ENCODE assay signal across 34 cellular contexts in genomic region chr19:6097911-6098310, GRCh38. TPM values are rescaled to one million over a fixed set of nuclear protein-coding genes. Genes with fewer than 3 reads are reported as not detected.
DNase-seq lines count a peak whose midpoint lies in the region; ATAC-seq and TF ChIP-seq lines count a peak whose summit lies in the region.
"Had no signal": no experiment of that assay in that cellular context is flagged by ENCODE, and none has a peak within 500 bp of the region (broad histone marks: within the 10 kb centered on the region; RNA-seq: fewer than 3 reads in every experiment).

No MANE protein-coding gene starts in this region.

- in situ Hi-C loops in ACHN (cut with HindIII; ENCODE audit: low pct_ligation_motif_present, low pct_unique_long_range_greater_than_20kb, low sequenced_read_pairs), result no loop called here

- H3K27ac ChIP-seq in SK-N-SH (ENCODE audit: low read depth in 2 of 2, low read length in 1 of 2), result peak overlapping the region in 1 of 2 experiments; percentile 15; a peak in 1 of 4 replicates
- H3K27ac ChIP-seq in dorsolateral prefrontal cortex, result peak overlapping the region in 36 of 59 donors; percentile 6 to 79 (median 42)
- H3K27ac ChIP-seq in muscle layer of colon (ENCODE audit: low read depth, low read length), result peak overlapping the region; percentile 69
- peak overlapping the region; percentile 37 to 84 for H3K27ac ChIP-seq in thoracic aorta
- H3K27ac ChIP-seq in effector memory CD4-positive, alpha-beta T cell (ENCODE audit: insufficient read depth, low read length, poor library complexity, severe bottlenecking), result no peak overlapping the region
- H3K27ac ChIP-seq: 22Rv1, brain microvascular endothelial cell had no signal

- no peak overlapping the region for H3K9ac ChIP-seq in SK-N-SH
- peak overlapping the region; percentile 29 for H3K9ac ChIP-seq in muscle layer of colon (ENCODE audit: low read length)

- H3F3A ChIP-seq in SK-N-SH (replicated peaks; ENCODE audit: insufficient read depth), result peaks cover 8% of the 10 kb centered on the region

- H3K79me2 ChIP-seq in SK-N-SH (ENCODE audit: insufficient read depth), result peaks cover 99% of the 10 kb centered on the region

- H3K4me3 ChIP-seq in SK-N-SH (ENCODE audit: low read depth in 2 of 2, low read length in 1 of 2) (no peak overlapping the region), dorsolateral prefrontal cortex (no peak overlapping the region), muscle layer of colon (ENCODE audit: low read depth in 1 of 2, low read length in 2 of 2) (no peak overlapping the region), thoracic aorta (no peak overlapping the region)
- no peak overlapping the region for H3K4me3 ChIP-seq in effector memory CD4-positive, alpha-beta T cell (ENCODE audit: insufficient read depth, low read depth, low read length, poor library complexity, severe bottlenecking)
- H3K4me3 ChIP-seq: adrenal gland had no signal

- H2AFZ ChIP-seq in SK-N-SH (ENCODE audit: low read depth), result no peak overlapping the region

- H3K9me2 ChIP-seq in SK-N-SH, result no peaks in the 10 kb centered on the region

- CTCF ChIA-PET in SK-N-SH (lab: Yijun Ruan, JAX), result interaction anchor here (1.0 to 1.3 kb wide), 4 partner anchors 27 to 111 kb away, joined by 3 to 4 read pairs (median 3); no protein-coding TSS in a partner anchor

- intact Hi-C loops in dorsolateral prefrontal cortex (cut with DNase I), result loop anchor here in 1 of 2 donors (5.0 kb wide), 1 partner anchor 36 kb away; no protein-coding TSS in a partner anchor

- peaks cover 9 to 18% of the 10 kb centered on the region in 2 experiments for H3K4me1 ChIP-seq in SK-N-SH (ENCODE audit: control insufficient read depth in 1 of 2, insufficient read depth in 2 of 2, low read depth in 1 of 2, low read length in 1 of 2)
- H3K4me1 ChIP-seq in muscle layer of colon (ENCODE audit: insufficient read depth, low read length), result peaks cover 83% of the 10 kb centered on the region
- H3K4me1 ChIP-seq in thoracic aorta (ENCODE audit: control insufficient read depth in 1 of 2, low read depth in 2 of 2), result peaks cover 40 to 62% of the 10 kb centered on the region in 2 donors
- H3K4me1 ChIP-seq in effector memory CD4-positive, alpha-beta T cell (ENCODE audit: control insufficient read depth, insufficient read depth, low read length, poor library complexity, severe bottlenecking), result no peaks in the 10 kb centered on the region

- no peaks in the 10 kb centered on the region for H3K27me3 ChIP-seq in SK-N-SH (ENCODE audit: insufficient read depth)
- no peaks in the 10 kb centered on the region for H3K27me3 ChIP-seq in dorsolateral prefrontal cortex
- H3K27me3 ChIP-seq in muscle layer of colon (ENCODE audit: control insufficient read depth in 1 of 2, insufficient read depth in 2 of 2, low read length in 2 of 2), result no peaks in the 10 kb centered on the region
- no peaks in the 10 kb centered on the region for H3K27me3 ChIP-seq in thoracic aorta (replicated peaks; ENCODE audit: insufficient read depth)
- H3K27me3 ChIP-seq in effector memory CD4-positive, alpha-beta T cell (replicated peaks; ENCODE audit: control insufficient read depth, insufficient read depth, low read length, poor library complexity, severe bottlenecking), result no peaks in the 10 kb centered on the region
- H3K27me3 ChIP-seq: adrenal gland, brain microvascular endothelial cell had no signal

- TF ChIP-seq CTCF in SK-N-SH (IDR thresholded peaks at IDR 0.05) (no peak), dorsolateral prefrontal cortex (IDR thresholded peaks at IDR 0.05 in 54 of 56, conservative IDR thresholded peaks at IDR 0.05 in 2 of 56; ENCODE audit: low read depth in 1 of 56, partially characterized antibody in 56 of 56) (no peak), thoracic aorta (IDR thresholded peaks at IDR 0.05) (no peak)

- no peak for TF ChIP-seq RAD21 in SK-N-SH (IDR thresholded peaks at IDR 0.05; ENCODE audit: low read length)

- H3K36me3 ChIP-seq in SK-N-SH (replicated peaks in 1 of 2; ENCODE audit: control insufficient read depth in 1 of 2, insufficient read depth in 2 of 2, low read length in 1 of 2), result no peaks in the 10 kb centered on the region
- H3K36me3 ChIP-seq in muscle layer of colon (ENCODE audit: insufficient read depth, low read length), result no peaks in the 10 kb centered on the region
- H3K36me3 ChIP-seq in thoracic aorta, result no peaks in the 10 kb centered on the region
- H3K36me3 ChIP-seq in effector memory CD4-positive, alpha-beta T cell (ENCODE audit: control insufficient read depth, insufficient read depth, low read length), result no peaks in the 10 kb centered on the region
- H3K36me3 ChIP-seq: adrenal gland, brain microvascular endothelial cell had no signal

- 51% methylated on average over 4 of the region's 4 CpGs for WGBS in SK-N-SH (ENCODE audit: low lambda C conversion rate)

- no peak for ATAC-seq in SK-N-SH treated with all-trans-retinoic acid at 6 μM for 48 hours
- ATAC-seq in thoracic aorta (ENCODE audit: insufficient number of reproducible peaks, low FRiP score, low read depth), result no peak
- ATAC-seq: activated CD8-positive, alpha-beta memory T cell treated with anti-CD3 and anti-CD28 coated beads, Interleukin-2, amount 10 ng/mL, durations not matched to agents 7 days and 5 days; activated T-cell treated with anti-CD3 and anti-CD28 coated beads, Interleukin-2, amount 50 U/mL, for 72 hours; effector memory CD8-positive, alpha-beta T cell; esophagus mucosa; naive thymus-derived CD8-positive, alpha-beta T cell; PC-3 had no signal

- H3K4me2 ChIP-seq in SK-N-SH, result no peak overlapping the region

- no peak for DNase-seq in SK-N-SH
- DNase-seq in dorsolateral prefrontal cortex, result no peak
- DNase-seq in thoracic aorta (ENCODE audit: low spot score), result no peak
- no peak for DNase-seq in ACHN
- no peak for DNase-seq in DMS79 treated with DMSO at 0.1 percent for 48 hours (lab: John Stamatoyannopoulos, UW)
- DNase-seq in effector memory CD4-positive, alpha-beta T cell, result no peak
- DNase-seq: activated CD4-positive, alpha-beta T cell treated with anti-CD3 and anti-CD28 coated beads, Interleukin-2, amount 10 ng/mL, durations not matched to agents 7 days and 5 days; activated CD8-positive, alpha-beta memory T cell treated with anti-CD3 and anti-CD28 coated beads, Interleukin-2, amount 10 ng/mL, durations not matched to agents 7 days and 5 days; activated naive CD4-positive, alpha-beta T cell treated with Interleukin-2 at 50 U/mL for 16 hours; activated T-cell treated with anti-CD3 and anti-CD28 coated beads, Interleukin-2, amount 50 U/mL, for 72 hours; adrenal gland; AML-193; brain microvascular endothelial cell; CD4-positive, alpha-beta T cell; effector memory CD8-positive, alpha-beta T cell; GOT3; hypothalamus; immature natural killer cell; naive thymus-derived CD8-positive, alpha-beta T cell; NCI-H1048; NCI-H187 treated with DMSO at 0.1 percent for 48 hours; NCI-H524 treated with DMSO at 0.1 percent for 48 hours; PC-3; Right ventricle myocardium superior; SW 1271 had no signal

- H3K9me3 ChIP-seq in SK-N-SH, result no peaks in the 10 kb centered on the region
- no peaks in the 10 kb centered on the region for H3K9me3 ChIP-seq in muscle layer of colon (ENCODE audit: low read length)
- no peaks in the 10 kb centered on the region for H3K9me3 ChIP-seq in thoracic aorta
- H3K9me3 ChIP-seq in effector memory CD4-positive, alpha-beta T cell (ENCODE audit: control insufficient read depth, low read length), result no peaks in the 10 kb centered on the region
- H3K9me3 ChIP-seq: adrenal gland had no signal

- no peaks in the 10 kb centered on the region for H4K20me1 ChIP-seq in SK-N-SH (ENCODE audit: insufficient read depth)

- POLR2A ChIA-PET in SK-N-SH (lab: Yijun Ruan, JAX), result no interaction called here

- no peak for TF ChIP-seq EP300 in SK-N-SH (IDR thresholded peaks at IDR 0.05; ENCODE audit: borderline replicate concordance in 1 of 2, low read depth in 1 of 2, low read length in 1 of 2)

TF ChIP-seq in SK-N-SH, 30 proteins besides CTCF, POLR2A, EP300 and RAD21 (continues in another document):
- TF ChIP-seq TCF12 (IDR thresholded peaks at IDR 0.05) (peak; percentile 11; the same call in 1 of the 2 replicates), POLR2AphosphoS5 (IDR thresholded peaks at IDR 0.05; ENCODE audit: low read depth, low read length) (no peak), FOSL2 (IDR thresholded peaks at IDR 0.05; ENCODE audit: borderline replicate concordance, low read depth) (no peak)
- TF ChIP-seq, protein P1, sequence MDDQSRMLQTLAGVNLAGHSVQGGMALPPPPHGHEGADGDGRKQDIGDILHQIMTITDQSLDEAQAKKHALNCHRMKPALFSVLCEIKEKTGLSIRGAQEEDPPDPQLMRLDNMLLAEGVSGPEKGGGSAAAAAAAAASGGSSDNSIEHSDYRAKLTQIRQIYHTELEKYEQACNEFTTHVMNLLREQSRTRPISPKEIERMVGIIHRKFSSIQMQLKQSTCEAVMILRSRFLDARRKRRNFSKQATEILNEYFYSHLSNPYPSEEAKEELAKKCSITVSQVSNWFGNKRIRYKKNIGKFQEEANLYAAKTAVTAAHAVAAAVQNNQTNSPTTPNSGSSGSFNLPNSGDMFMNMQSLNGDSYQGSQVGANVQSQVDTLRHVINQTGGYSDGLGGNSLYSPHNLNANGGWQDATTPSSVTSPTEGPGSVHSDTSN (IDR thresholded peaks at IDR 0.05), result no peak

TF ChIP-seq in SK-N-SH treated with all-trans-retinoic acid at 6 μM for 48 hours, 23 proteins besides CTCF, POLR2A, EP300 and RAD21:
- TF ChIP-seq PPARA (CRISPR knock-in tag; IDR thresholded peaks at IDR 0.05; ENCODE audit: borderline replicate concordance) (no peak), CSDC2 (CRISPR knock-in tag; IDR thresholded peaks at IDR 0.05) (no peak), ZC3H10 (CRISPR knock-in tag; IDR thresholded peaks at IDR 0.05) (no peak), GLIS3 (CRISPR knock-in tag; IDR thresholded peaks at IDR 0.05) (no peak), TCF4 (CRISPR knock-in tag; IDR thresholded peaks at IDR 0.05; ENCODE audit: borderline replicate concordance) (no peak)

RNA-seq across cellular contexts. Expression of gene RFX2, which starts 12.4 kb away (rescaled TPM):
- 10.0 and 12.6 TPM in 2 replicates for polyA plus RNA-seq in SK-N-SH (2012; rRNA removed)
- polyA plus RNA-seq in SK-N-SH (2012; cell fraction: cytosol; rRNA removed), result 7.6 and 7.9 TPM in 2 replicates
- polyA plus RNA-seq in SK-N-SH (2012; cell fraction: nucleus; rRNA removed), result 18.3 and 42.2 TPM in 2 replicates
- total RNA-seq in dorsolateral prefrontal cortex, result 10 to 100 TPM in 103 of 120 experiments, 1 to 10 TPM in 17; 5.3 to 44.1 (median 14.3) TPM
- 10 to 100 TPM; 21.7 to 30.3 TPM for total RNA-seq in thoracic aorta

RNA-seq across cellular contexts. Expression of gene ACSBG2, which starts 37.6 kb away (rescaled TPM):
- polyA plus RNA-seq in SK-N-SH (2012; rRNA removed), result not detected in 2 replicates
- not detected in 2 replicates for polyA plus RNA-seq in SK-N-SH (2012; cell fraction: cytosol; rRNA removed)
- not detected in 2 replicates for polyA plus RNA-seq in SK-N-SH (2012; cell fraction: nucleus; rRNA removed)
- total RNA-seq in dorsolateral prefrontal cortex (1 to 10 TPM in 6 of 120 experiments, under 1 TPM in 27, not detected in 87; 0.21 to 1.9 (median 0.70) TPM), thoracic aorta (1 to 10 TPM in 1 of 2 donors, not detected in 1; 1.6 TPM)
- total RNA-seq: activated CD4-positive, alpha-beta T cell treated with anti-CD3 and anti-CD28 coated beads, Interleukin-2, amount 10 ng/mL, durations not matched to agents 7 days and 5 days; activated CD8-positive, alpha-beta memory T cell treated with anti-CD3 and anti-CD28 coated beads, Interleukin-2, amount 10 ng/mL, durations not matched to agents 7 days and 5 days; activated T-cell treated with anti-CD3 and anti-CD28 coated beads, Interleukin-2, amount 50 U/mL, for 72 hours; adrenal gland; CD4-positive, alpha-beta T cell; Daoy; esophagus mucosa; frontal cortex; left lobe of liver; mesothelial cell of epicardium; naive thymus-derived CD8-positive, alpha-beta T cell; osteoblast; PC-3; Right ventricle myocardium superior had no signal
- polyA plus RNA-seq: adrenal gland had no signal
